Comparison of ENCODE assay signal across 20 cellular contexts in the genomic region with DNA sequence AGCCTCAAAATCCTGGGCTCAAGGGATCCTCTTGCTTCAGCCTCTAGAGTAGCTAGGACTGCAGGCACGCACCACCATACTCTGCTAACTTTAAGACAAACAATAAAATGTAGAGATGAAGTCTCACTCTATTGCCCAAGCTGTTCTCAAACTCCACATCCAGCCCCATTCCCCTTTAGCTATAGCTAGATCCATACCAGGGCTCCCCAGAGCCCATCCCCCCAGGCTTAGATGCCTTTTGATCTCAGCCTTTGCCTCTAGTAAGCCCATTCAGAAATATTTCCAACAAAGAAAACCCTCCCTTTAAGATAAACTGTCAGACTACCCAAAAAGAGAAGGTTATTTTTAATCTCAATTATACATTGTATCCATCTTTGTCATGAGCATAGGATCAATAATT.
DNase-seq lines count a peak whose midpoint lies in the region; ATAC-seq and TF ChIP-seq lines count a peak whose summit lies in the region.
"Had no signal": no experiment of that assay in that cellular context is flagged by ENCODE, and none has a peak within 500 bp of the region (broad histone marks: within the 10 kb centered on the region; RNA-seq: fewer than 3 reads in every experiment).

No MANE protein-coding gene starts in this region.

- no peak for TF ChIP-seq POLR2A in ovary (IDR thresholded peaks at IDR 0.05)

- 95 to 100% (median 96%) methylated on average over 1 of the region's 1 CpG for WGBS in ovary, 3 donors

- H3K9ac ChIP-seq in MM.1S (ENCODE audit: low read length) = no peak overlapping the region
- H3K9ac ChIP-seq: SK-N-SH had no signal

- TF ChIP-seq CTCF in MM.1S (IDR thresholded peaks at IDR 0.05; ENCODE audit: low read length) (no peak), ovary (IDR thresholded peaks at IDR 0.05) (no peak)

- CTCF ChIA-PET in T-cell (lab: Charles Lee) = no interaction called here

- no peak for DNase-seq in activated naive CD8-positive, alpha-beta T cell treated with anti-CD3 and anti-CD28 coated beads, Interleukin-2, amount 10 ng/mL, durations not matched to agents 7 days and 5 days
- DNase-seq in activated naive CD8-positive, alpha-beta T cell treated with anti-CD3 and anti-CD28 coated beads, Interleukin-2, amount 50 U/mL, for 24 hours = no peak
- DNase-seq in T-cell (no peak), iPS-NIHi7 (ENCODE audit: extremely low spot score) (peak; percentile 31), MM.1S (no peak), DMS 273 (lab: John Stamatoyannopoulos, UW; ENCODE audit: unreplicated experiment) (no peak), ovary (no peak)
- DNase-seq: BE2C; COR-L47; GOT3; Karpas-422; NCI-H1417 treated with DMSO at 0.1 percent for 48 hours; NCI-H187; NCI-H2107; NCI-H510A; NCI-H748 treated with DMSO at 0.1 percent for 48 hours; NK-92 treated with Interleukin-12 subunit alpha and Interleukin-12 subunit beta, amount 100 ng/mL, for 24 hours; SIG-M5; SK-N-SH had no signal

- H3K27me3 ChIP-seq in MM.1S (replicated peaks; ENCODE audit: insufficient read depth, low read length) (no peaks in the 10 kb centered on the region), ovary (no peaks in the 10 kb centered on the region)
- H3K27me3 ChIP-seq: BE2C had no signal

- H3K27ac ChIP-seq in MM.1S (ENCODE audit: low read length) (no peak overlapping the region), ovary (no peak overlapping the region)

- H4K20me1 ChIP-seq in MM.1S (ENCODE audit: insufficient read depth, low read length) = no peaks in the 10 kb centered on the region

- peaks cover 3% of the 10 kb centered on the region for H3K9me3 Mint-ChIP-seq in activated naive CD8-positive, alpha-beta T cell treated with anti-CD3 and anti-CD28 coated beads, Interleukin-2, amount 10 ng/mL, durations not matched to agents 7 days and 5 days
- H3K9me3 Mint-ChIP-seq in activated naive CD8-positive, alpha-beta T cell treated with anti-CD3 and anti-CD28 coated beads, Interleukin-2, amount 50 U/mL, for 24 hours = peaks cover 7% of the 10 kb centered on the region
- peaks cover 0 to 4% (median 0%) of the 10 kb centered on the region in 3 donors for H3K9me3 Mint-ChIP-seq in T-cell

- H3K4me3 ChIP-seq in MM.1S (ENCODE audit: low read length) = no peak overlapping the region
- H3K4me3 ChIP-seq in ovary = no peak overlapping the region

- peaks cover 16% of the 10 kb centered on the region for H3K4me1 Mint-ChIP-seq in activated naive CD8-positive, alpha-beta T cell treated with anti-CD3 and anti-CD28 coated beads, Interleukin-2, amount 10 ng/mL, durations not matched to agents 7 days and 5 days
- H3K4me1 Mint-ChIP-seq in activated naive CD8-positive, alpha-beta T cell treated with anti-CD3 and anti-CD28 coated beads, Interleukin-2, amount 50 U/mL, for 24 hours = peaks cover 12% of the 10 kb centered on the region
- H3K4me1 Mint-ChIP-seq in T-cell = peaks cover 34 to 36% (median 35%) of the 10 kb centered on the region in 3 donors

- peak overlapping the region; percentile 6 for H3K27ac Mint-ChIP-seq in activated naive CD8-positive, alpha-beta T cell treated with anti-CD3 and anti-CD28 coated beads, Interleukin-2, amount 10 ng/mL, durations not matched to agents 7 days and 5 days
- no peak overlapping the region for H3K27ac Mint-ChIP-seq in activated naive CD8-positive, alpha-beta T cell treated with anti-CD3 and anti-CD28 coated beads, Interleukin-2, amount 50 U/mL, for 24 hours
- peak overlapping the region; percentile 70 to 72 for H3K27ac Mint-ChIP-seq in T-cell

- H3K9me3 ChIP-seq in MM.1S (replicated peaks; ENCODE audit: insufficient read depth, low read length) (no peaks in the 10 kb centered on the region), ovary (no peaks in the 10 kb centered on the region)
- H3K9me3 ChIP-seq: BE2C, SK-N-SH had no signal

- no peaks in the 10 kb centered on the region for H3F3A ChIP-seq in MM.1S (ENCODE audit: insufficient read depth, low read length)

- no peak overlapping the region for H2AFZ ChIP-seq in MM.1S (ENCODE audit: low read length)

- H3K36me3 Mint-ChIP-seq in activated naive CD8-positive, alpha-beta T cell treated with anti-CD3 and anti-CD28 coated beads, Interleukin-2, amount 10 ng/mL, durations not matched to agents 7 days and 5 days = peaks cover 41% of the 10 kb centered on the region
- H3K36me3 Mint-ChIP-seq in activated naive CD8-positive, alpha-beta T cell treated with anti-CD3 and anti-CD28 coated beads, Interleukin-2, amount 50 U/mL, for 24 hours (ENCODE audit: low read depth) = peaks cover 35% of the 10 kb centered on the region
- H3K36me3 Mint-ChIP-seq in T-cell = peaks cover 32% of the 10 kb centered on the region

- H3K79me2 ChIP-seq in MM.1S (ENCODE audit: low read length) = peaks cover 7% of the 10 kb centered on the region; the same call in 1 of the 2 replicates

- H3K9me2 ChIP-seq in MM.1S (replicated peaks; ENCODE audit: insufficient read depth, low read length) = no peaks in the 10 kb centered on the region
- H3K9me2 ChIP-seq: SK-N-SH had no signal

- POLR2A ChIA-PET in activated naive CD8-positive, alpha-beta T cell treated with anti-CD3 and anti-CD28 coated beads, Interleukin-2, amount 10 ng/mL, durations not matched to agents 7 days and 5 days (lab: Charles Lee) = no interaction called here
- POLR2A ChIA-PET in T-cell (lab: Charles Lee) = no interaction called here

- no peak for TF ChIP-seq EP300 in ovary (IDR thresholded peaks at IDR 0.05)

- H3K4me3 Mint-ChIP-seq in activated naive CD8-positive, alpha-beta T cell treated with anti-CD3 and anti-CD28 coated beads, Interleukin-2, amount 10 ng/mL, durations not matched to agents 7 days and 5 days = no peak overlapping the region
- H3K4me3 Mint-ChIP-seq in activated naive CD8-positive, alpha-beta T cell treated with anti-CD3 and anti-CD28 coated beads, Interleukin-2, amount 50 U/mL, for 24 hours = no peak overlapping the region
- no peak overlapping the region for H3K4me3 Mint-ChIP-seq in T-cell

- H3K36me3 ChIP-seq in MM.1S (replicated peaks; ENCODE audit: insufficient read depth, low read length) (no peaks in the 10 kb centered on the region), ovary (no peaks in the 10 kb centered on the region)
- H3K36me3 ChIP-seq: BE2C had no signal

- no peaks in the 10 kb centered on the region for H3K27me3 Mint-ChIP-seq in activated naive CD8-positive, alpha-beta T cell treated with anti-CD3 and anti-CD28 coated beads, Interleukin-2, amount 10 ng/mL, durations not matched to agents 7 days and 5 days
- H3K27me3 Mint-ChIP-seq in activated naive CD8-positive, alpha-beta T cell treated with anti-CD3 and anti-CD28 coated beads, Interleukin-2, amount 50 U/mL, for 24 hours = no peaks in the 10 kb centered on the region
- H3K27me3 Mint-ChIP-seq in T-cell = no peaks in the 10 kb centered on the region

- intact Hi-C loops in ovary (cut with DNase I) = no loop called here

- H3K4me1 ChIP-seq in MM.1S (ENCODE audit: low read length) (peaks cover 16% of the 10 kb centered on the region), ovary (ENCODE audit: insufficient read depth) (no peaks in the 10 kb centered on the region)
- H3K4me1 ChIP-seq: BE2C had no signal

- H3K4me2 ChIP-seq in MM.1S (ENCODE audit: low read depth, low read length) = no peak overlapping the region
- H3K4me2 ChIP-seq: SK-N-SH had no signal

- ATAC-seq in activated naive CD8-positive, alpha-beta T cell treated with anti-CD3 and anti-CD28 coated beads, Interleukin-2, amount 10 ng/mL, durations not matched to agents 7 days and 5 days (ENCODE audit: low read depth) = no peak
- no peak for ATAC-seq in activated naive CD8-positive, alpha-beta T cell treated with anti-CD3 and anti-CD28 coated beads, Interleukin-2, amount 50 U/mL, for 24 hours
- ATAC-seq in T-cell (replicated peaks in 1 of 4) = no peak
- ATAC-seq: Panc1 had no signal
